Comparison of ENCODE assay signal across 32 cellular contexts in genomic region chr12:64882687-64883086, GRCh38. TPM values are rescaled to one million over a fixed set of nuclear protein-coding genes. Genes with fewer than 3 reads are reported as not detected.
"Had no signal": no experiment of that assay in that cellular context is flagged by ENCODE, and none has a peak within 500 bp of the region (broad histone marks: within the 10 kb centered on the region; RNA-seq: fewer than 3 reads in every experiment).

No MANE protein-coding gene starts in this region.

- H3K9me3 ChIP-seq: Peyer's patch, SJSA1 had no signal

- H3K36me3 ChIP-seq: brain microvascular endothelial cell, Peyer's patch, SJSA1, WERI-Rb-1 had no signal

- H3K4me1 ChIP-seq: Peyer's patch, SJSA1 had no signal

- H3K4me3 ChIP-seq: Peyer's patch, SJSA1 had no signal

- H3K9me3 Mint-ChIP-seq: activated CD4-positive, alpha-beta memory T cell treated with anti-CD3 and anti-CD28 coated beads, Interleukin-2, amount 10 ng/mL, durations not matched to agents 7 days and 5 days; activated T-cell treated with anti-CD3 and anti-CD28 coated beads, Interleukin-2, amount 50 U/mL, for 72 hours had no signal

- DNase-seq: activated CD4-positive, alpha-beta memory T cell treated with anti-CD3 and anti-CD28 coated beads, Interleukin-2, amount 10 ng/mL, durations not matched to agents 7 days and 5 days; activated CD4-positive, alpha-beta T cell treated with anti-CD3 and anti-CD28 coated beads for 1 hour; activated CD4-positive, alpha-beta T cell treated with anti-CD3 and anti-CD28 coated beads for 48 hours; activated CD4-positive, CD25-positive, alpha-beta regulatory T cell; activated CD8-positive, alpha-beta memory T cell treated with anti-CD3 and anti-CD28 coated beads for 24 hours; activated CD8-positive, alpha-beta memory T cell treated with anti-CD3 and anti-CD28 coated beads, Interleukin-2, amount 10 ng/mL, durations not matched to agents 7 days and 5 days; activated CD8-positive, alpha-beta memory T cell treated with anti-CD3 and anti-CD28 coated beads, Interleukin-2, amount 50 U/mL, for 48 hours; activated gamma-delta T cell treated with Interleukin-2 at 50 U/mL for 16 hours; activated naive CD4-positive, alpha-beta T cell treated with anti-CD3 and anti-CD28 coated beads for 36 hours; activated T-cell treated with anti-CD3 and anti-CD28 coated beads, Interleukin-2, amount 50 U/mL, for 72 hours; amniotic stem cell; aorta; brain microvascular endothelial cell; central memory CD4-positive, alpha-beta T cell; NCI-H1092 treated with DMSO at 0.1 percent for 48 hours; NCI-H1417; NCI-H146; NCI-H187; NCI-H2029 treated with DMSO at 0.1 percent for 48 hours; NCI-H446 treated with DMSO at 0.1 percent for 48 hours; NCI-H524; NCI-H748 treated with DMSO at 0.1 percent for 48 hours; NK-92 treated with Interleukin-12 subunit alpha and Interleukin-12 subunit beta, amount 100 ng/mL, for 24 hours; PC-3; Peyer's patch; RPMI8226; SHP77 treated with DMSO at 0.1 percent for 48 hours; SW 1271; T1000; WERI-Rb-1 had no signal

- H3K27ac ChIP-seq: brain microvascular endothelial cell, Peyer's patch, SJSA1, WERI-Rb-1 had no signal

- H3K36me3 Mint-ChIP-seq: activated CD8-positive, alpha-beta memory T cell treated with anti-CD3 and anti-CD28 coated beads, Interleukin-2, amount 10 ng/mL, durations not matched to agents 7 days and 5 days had no signal

- H3K27me3 ChIP-seq: brain microvascular endothelial cell, Peyer's patch had no signal

- ATAC-seq: activated CD8-positive, alpha-beta memory T cell treated with anti-CD3 and anti-CD28 coated beads, Interleukin-2, amount 10 ng/mL, durations not matched to agents 7 days and 5 days; PC-3 had no signal

- H3K4me3 Mint-ChIP-seq: activated CD4-positive, alpha-beta memory T cell treated with anti-CD3 and anti-CD28 coated beads, Interleukin-2, amount 10 ng/mL, durations not matched to agents 7 days and 5 days; activated CD8-positive, alpha-beta memory T cell treated with anti-CD3 and anti-CD28 coated beads, Interleukin-2, amount 10 ng/mL, durations not matched to agents 7 days and 5 days; activated naive CD4-positive, alpha-beta T cell treated with anti-CD3 and anti-CD28 coated beads for 36 hours; activated T-cell treated with anti-CD3 and anti-CD28 coated beads, Interleukin-2, amount 50 U/mL, for 72 hours had no signal

- H3K27ac Mint-ChIP-seq: activated CD4-positive, alpha-beta memory T cell treated with anti-CD3 and anti-CD28 coated beads, Interleukin-2, amount 10 ng/mL, durations not matched to agents 7 days and 5 days; activated CD8-positive, alpha-beta memory T cell treated with anti-CD3 and anti-CD28 coated beads, Interleukin-2, amount 10 ng/mL, durations not matched to agents 7 days and 5 days; activated naive CD4-positive, alpha-beta T cell treated with anti-CD3 and anti-CD28 coated beads for 36 hours; activated naive CD4-positive, alpha-beta T cell treated with anti-CD3 and anti-CD28 coated beads, Interleukin-2, amount 50 U/mL, for 72 hours; activated T-cell treated with anti-CD3 and anti-CD28 coated beads, Interleukin-2, amount 50 U/mL, for 72 hours had no signal

RNA-seq across cellular contexts. Expression of gene TBC1D30, which starts 58.2 kb away (rescaled TPM):
- total RNA-seq: SJSA1 had no signal
